In genomic region chr11:101914737-101915426, GRCh38 we compare ENCODE assay signal across 8 cellular contexts. TPM values are rescaled to one million over a fixed set of nuclear protein-coding genes. Genes with fewer than 3 reads are reported as not detected.
DNase-seq lines count a peak whose midpoint lies in the region; ATAC-seq, FAIRE-seq and TF ChIP-seq lines count a peak whose summit lies in the region.

Gene CEP126 (plus strand): TSS chr11:101915010. CDS start chr11:101915285, 275 bp downstream.

- peak within 1 kb of the TSS; percentile 77 for H3K4me2 ChIP-seq in SK-N-SH

- no peaks in the 10 kb centered on the region for H4K20me1 ChIP-seq in SK-N-SH (ENCODE audit: insufficient read depth)

- TF ChIP-seq POLR2A in thyroid gland (IDR thresholded peaks at IDR 0.05), result peak in 1 of 2 donors; percentile 73

- H3K4me1 ChIP-seq in SK-N-SH (ENCODE audit: control insufficient read depth in 1 of 2, insufficient read depth in 2 of 2, low read depth in 1 of 2, low read length in 1 of 2) (peaks cover 0 to 7% of the 10 kb centered on the region in 2 experiments; a peak in 2 of 4 replicates), pancreas (no peaks in the 10 kb centered on the region), thyroid gland (peaks cover 6 to 7% of the 10 kb centered on the region in 2 donors)

- POLR2A ChIA-PET in HEK293T (lab: Yijun Ruan, JAX), result interaction anchor here (0.7 to 1.2 kb wide), 2 partner anchors 30 to 93 kb away, joined by 3 to 4 read pairs; no protein-coding TSS in a partner anchor
- POLR2A ChIA-PET in SK-N-SH (lab: Yijun Ruan, JAX), result interaction anchor here (0.6 kb wide), 1 partner anchor 32 kb away, joined by 4 read pairs; no protein-coding TSS in a partner anchor

- TF ChIP-seq EP300 in SK-N-SH (IDR thresholded peaks at IDR 0.05; ENCODE audit: borderline replicate concordance in 1 of 2, low read depth in 1 of 2, low read length in 1 of 2), result peak in 1 of 2 experiments; percentile 10; a peak in 1 of 4 replicates

- TF ChIP-seq CTCF in SK-N-SH (IDR thresholded peaks at IDR 0.05) (peak; percentile 48), pancreas (IDR thresholded peaks at IDR 0.05) (no peak), thyroid gland (IDR thresholded peaks at IDR 0.05) (peak in 4 of 6 experiments; percentile 28 to 56 (median 45))

- H3K79me2 ChIP-seq in SK-N-SH (ENCODE audit: insufficient read depth), result no peaks in the 10 kb centered on the region

- 1% methylated on average over 40 of the region's 56 CpGs for WGBS in SK-N-SH (ENCODE audit: low lambda C conversion rate)
- 0 to 1% methylated on average over 56 of the region's 56 CpGs for WGBS in pancreas, 2 donors
- 0 to 1% methylated on average over 24 to 43 of the region's 56 CpGs for WGBS in thyroid gland, 2 donors

- H3K4me3 ChIP-seq in SK-N-SH (ENCODE audit: low read depth in 2 of 2, low read length in 1 of 2) (peak within 1 kb of the TSS; percentile 78 to 82), pancreas (peak within 1 kb of the TSS; percentile 47 to 75 (median 65)), thyroid gland (replicated peaks in 1 of 3) (peak within 1 kb of the TSS; percentile 56 to 86 (median 58))

- H3K36me3 ChIP-seq in SK-N-SH (replicated peaks in 1 of 2; ENCODE audit: control insufficient read depth in 1 of 2, insufficient read depth in 2 of 2, low read length in 1 of 2), result no peaks in the 10 kb centered on the region
- no peaks in the 10 kb centered on the region for H3K36me3 ChIP-seq in pancreas
- no peaks in the 10 kb centered on the region for H3K36me3 ChIP-seq in thyroid gland

- FAIRE-seq in G401.6 (lab: Jason Lieb, UNC), result peak; percentile 92
- FAIRE-seq in pancreas (lab: Jason Lieb, UNC), result no peak

- H3K9me3 ChIP-seq in SK-N-SH, result no peaks in the 10 kb centered on the region
- no peaks in the 10 kb centered on the region for H3K9me3 ChIP-seq in pancreas
- H3K9me3 ChIP-seq in thyroid gland, result no peaks in the 10 kb centered on the region

- no peaks in the 10 kb centered on the region for H3K27me3 ChIP-seq in SK-N-SH (ENCODE audit: insufficient read depth)
- H3K27me3 ChIP-seq in pancreas, result no peaks in the 10 kb centered on the region
- no peaks in the 10 kb centered on the region for H3K27me3 ChIP-seq in thyroid gland

- peak; percentile 27; the same call in 1 of the 2 replicates for TF ChIP-seq RAD21 in SK-N-SH (IDR thresholded peaks at IDR 0.05; ENCODE audit: low read length)

- DNase-seq in HEK293T (ENCODE audit: extremely low spot score) (peak; percentile 92), MV-4-11 (lab: John Stamatoyannopoulos, UW) (peak; percentile 62), SK-N-SH (peak; percentile 91), Right ventricle myocardium superior (peak; percentile 96), pancreas (peak; percentile 83 to 95 (median 90)), thyroid gland (peak; percentile 92 to 94)
- peak; percentile 83 for DNase-seq in activated naive CD8-positive, alpha-beta T cell treated with anti-CD3 and anti-CD28 coated beads, Interleukin-2, amount 50 U/mL, for 16 hours (ENCODE audit: low read depth, low spot score)

- intact Hi-C loops in Right ventricle myocardium superior (cut with DNase I), result no loop called here
- intact Hi-C loops in pancreas (cut with DNase I), result no loop called here
- intact Hi-C loops in thyroid gland (cut with DNase I), result no loop called here

- peak within 1 kb of the TSS; percentile 86 for H3K9ac ChIP-seq in SK-N-SH

- ATAC-seq in Right ventricle myocardium superior (ENCODE audit: poor library complexity) (peak; percentile 99), pancreas (peak; percentile 98 to 99 (median 98))

- no peaks in the 10 kb centered on the region for H3K9me2 ChIP-seq in SK-N-SH

- CTCF ChIA-PET in HEK293T (lab: Yijun Ruan, JAX), result interaction anchor here (0.7 kb wide), 1 partner anchor 93 kb away, joined by 3 read pairs; no protein-coding TSS in a partner anchor
- CTCF ChIA-PET in SK-N-SH (lab: Yijun Ruan, JAX), result interaction anchor here (1.2 to 1.5 kb wide), 4 partner anchors 8 to 92 kb away, joined by 3 to 7 read pairs (median 4); no protein-coding TSS in a partner anchor

- H2AFZ ChIP-seq in SK-N-SH (ENCODE audit: low read depth), result peak within 1 kb of the TSS; percentile 85

- peak within 1 kb of the TSS; percentile 95 for H3K27ac ChIP-seq in SK-N-SH (ENCODE audit: low read depth in 2 of 2, low read length in 1 of 2)
- peak within 1 kb of the TSS; percentile 17 to 61 (median 55) for H3K27ac ChIP-seq in pancreas
- peak within 1 kb of the TSS; percentile 64 to 82 (median 77) for H3K27ac ChIP-seq in thyroid gland

- H3F3A ChIP-seq in SK-N-SH (replicated peaks; ENCODE audit: insufficient read depth), result peaks cover 21% of the 10 kb centered on the region

TF ChIP-seq in HEK293T, 16 proteins besides CTCF, POLR2A, EP300 and RAD21:
- no peak for TF ChIP-seq NFRKB (IDR thresholded peaks at IDR 0.05)
- TF ChIP-seq PKNOX1 (IDR thresholded peaks at IDR 0.05), result 0 out of 2 replicates have a peak, but pooled peaks have one; percentile 32
- peak; percentile 88 for TF ChIP-seq L3MBTL2 (conservative IDR thresholded peaks at IDR 0.05)

TF ChIP-seq in SK-N-SH, 30 proteins besides CTCF, POLR2A, EP300 and RAD21 (continues in another document):
- TF ChIP-seq RCOR1 (IDR thresholded peaks at IDR 0.05; ENCODE audit: low read length) (no peak), MXI1 (IDR thresholded peaks at IDR 0.05; ENCODE audit: low read depth, low read length) (peak; percentile 90), MEF2A (IDR thresholded peaks at IDR 0.05; ENCODE audit: borderline replicate concordance, low read depth) (no peak), REST (IDR thresholded peaks at IDR 0.05; ENCODE audit: low read depth, low read length) (no peak), TEAD4 (IDR thresholded peaks at IDR 0.05; ENCODE audit: borderline replicate concordance, insufficient read depth) (no peak), RXRA (IDR thresholded peaks at IDR 0.05; ENCODE audit: borderline replicate concordance, low read depth) (no peak), YY1 (IDR thresholded peaks at IDR 0.05; ENCODE audit: low read depth) (peak; percentile 94), FOSL2 (IDR thresholded peaks at IDR 0.05; ENCODE audit: borderline replicate concordance, low read depth) (peak; percentile 51; the same call in 1 of the 2 replicates), NFIC (IDR thresholded peaks at IDR 0.05; ENCODE audit: borderline replicate concordance) (no peak), USF2 (IDR thresholded peaks at IDR 0.05; ENCODE audit: borderline replicate concordance, low read depth, low read length) (no peak), NRF1 (IDR thresholded peaks at IDR 0.05; ENCODE audit: low read depth, low read length) (peak; percentile 58), GATA2 (CRISPR knock-in tag; IDR thresholded peaks at IDR 0.05) (no peak), FOXM1 (IDR thresholded peaks at IDR 0.05; ENCODE audit: low read depth) (no peak), TCF12 (IDR thresholded peaks at IDR 0.05) (peak; percentile 36), SMC3 (IDR thresholded peaks at IDR 0.05; ENCODE audit: low read depth, low read length) (peak; percentile 25; the same call in 1 of the 2 replicates), MAX (IDR thresholded peaks at IDR 0.05; ENCODE audit: low read depth) (peak; percentile 25; the same call in 1 of the 2 replicates), SIN3A (IDR thresholded peaks at IDR 0.05; ENCODE audit: borderline replicate concordance, low read depth, low read length) (peak; percentile 87; the same call in 1 of the 2 replicates)

RNA-seq across cellular contexts. Expression of gene CEP126, which starts in this region (rescaled TPM):
- polyA plus RNA-seq in SK-N-SH (2012; rRNA removed), result 1.4 and 2.1 TPM in 2 replicates
- 1.6 and 1.7 TPM in 2 replicates for polyA plus RNA-seq in SK-N-SH (2012; cell fraction: cytosol; rRNA removed)
- 2.3 and 5.3 TPM in 2 replicates for polyA plus RNA-seq in SK-N-SH (2012; cell fraction: nucleus; rRNA removed)
- total RNA-seq in Right ventricle myocardium superior, result 1.2 TPM
- total RNA-seq in pancreas, result 1 to 10 TPM in 3 of 6 donors, under 1 TPM in 3; 0.47 to 2.0 (median 1.3) TPM
- 1 to 10 TPM; 2.1 to 9.6 TPM for polyA plus RNA-seq in pancreas
- total RNA-seq in thyroid gland, result 10 to 100 TPM in 1 of 4 donors, 1 to 10 TPM in 3; 6.3 to 10.6 (median 8.1) TPM

Comparison
In these comparisons a context has a peak if more than half of its experiments do, and no peak if none do; other contexts are left out.
1. Peak in every context shown above with its lines: DNase-seq, ATAC-seq, H3K4me3 ChIP-seq and H3K27ac ChIP-seq.
2. CTCF ChIP-seq: peak in SK-N-SH (single experiment) and thyroid gland (4 of 6); none in pancreas (0 of 4).